1 cellular context compared by ENCODE assay signal in the genomic region with DNA sequence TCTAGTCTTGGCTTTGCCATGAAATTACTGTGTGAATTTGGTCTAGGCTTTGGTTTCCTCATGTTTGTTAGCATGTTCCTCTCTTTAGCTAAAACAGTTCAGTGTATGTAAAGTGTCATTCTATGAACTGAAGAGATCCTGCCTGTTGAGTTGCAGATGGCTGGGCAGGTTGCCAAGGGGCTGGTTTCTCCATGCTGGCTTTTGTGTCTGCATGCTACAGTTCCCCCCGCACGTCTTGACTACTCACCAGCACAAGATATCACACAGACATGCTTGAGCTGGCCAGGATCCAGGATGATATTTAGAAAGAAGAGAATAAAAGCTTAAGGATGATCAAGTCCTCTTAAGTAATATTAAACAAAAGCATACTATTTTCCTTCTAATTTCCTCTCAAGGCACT.
TF ChIP-seq lines count a peak whose summit lies in the region.

No MANE protein-coding gene starts in this region.

TF ChIP-seq in WTC11, 78 proteins besides CTCF, POLR2A, EP300 and RAD21 (continued from another document):
- TF ChIP-seq, protein P1, sequence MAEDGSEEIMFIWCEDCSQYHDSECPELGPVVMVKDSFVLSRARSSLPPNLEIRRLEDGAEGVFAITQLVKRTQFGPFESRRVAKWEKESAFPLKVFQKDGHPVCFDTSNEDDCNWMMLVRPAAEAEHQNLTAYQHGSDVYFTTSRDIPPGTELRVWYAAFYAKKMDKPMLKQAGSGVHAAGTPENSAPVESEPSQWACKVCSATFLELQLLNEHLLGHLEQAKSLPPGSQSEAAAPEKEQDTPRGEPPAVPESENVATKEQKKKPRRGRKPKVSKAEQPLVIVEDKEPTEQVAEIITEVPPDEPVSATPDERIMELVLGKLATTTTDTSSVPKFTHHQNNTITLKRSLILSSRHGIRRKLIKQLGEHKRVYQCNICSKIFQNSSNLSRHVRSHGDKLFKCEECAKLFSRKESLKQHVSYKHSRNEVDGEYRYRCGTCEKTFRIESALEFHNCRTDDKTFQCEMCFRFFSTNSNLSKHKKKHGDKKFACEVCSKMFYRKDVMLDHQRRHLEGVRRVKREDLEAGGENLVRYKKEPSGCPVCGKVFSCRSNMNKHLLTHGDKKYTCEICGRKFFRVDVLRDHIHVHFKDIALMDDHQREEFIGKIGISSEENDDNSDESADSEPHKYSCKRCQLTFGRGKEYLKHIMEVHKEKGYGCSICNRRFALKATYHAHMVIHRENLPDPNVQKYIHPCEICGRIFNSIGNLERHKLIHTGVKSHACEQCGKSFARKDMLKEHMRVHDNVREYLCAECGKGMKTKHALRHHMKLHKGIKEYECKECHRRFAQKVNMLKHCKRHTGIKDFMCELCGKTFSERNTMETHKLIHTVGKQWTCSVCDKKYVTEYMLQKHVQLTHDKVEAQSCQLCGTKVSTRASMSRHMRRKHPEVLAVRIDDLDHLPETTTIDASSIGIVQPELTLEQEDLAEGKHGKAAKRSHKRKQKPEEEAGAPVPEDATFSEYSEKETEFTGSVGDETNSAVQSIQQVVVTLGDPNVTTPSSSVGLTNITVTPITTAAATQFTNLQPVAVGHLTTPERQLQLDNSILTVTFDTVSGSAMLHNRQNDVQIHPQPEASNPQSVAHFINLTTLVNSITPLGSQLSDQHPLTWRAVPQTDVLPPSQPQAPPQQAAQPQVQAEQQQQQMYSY (CRISPR knock-in tag; IDR thresholded peaks at IDR 0.05), result no peak
